ENCODE assay signal across 18 cellular contexts in genomic region chr6:40953486-40953885, GRCh38.
"Had no signal": no experiment of that assay in that cellular context is flagged by ENCODE, and none has a peak within 500 bp of the region (broad histone marks: within the 10 kb centered on the region; RNA-seq: fewer than 3 reads in every experiment).

No MANE protein-coding gene starts in this region.

- H3K27me3 ChIP-seq: gastroesophageal sphincter, thyroid gland had no signal

- DNase-seq: activated CD4-positive, alpha-beta memory T cell treated with anti-CD3 and anti-CD28 coated beads for 36 hours; activated CD4-positive, alpha-beta T cell treated with anti-CD3 and anti-CD28 coated beads for 48 hours; activated naive CD4-positive, alpha-beta T cell treated with Interleukin-2 at 50 U/mL for 16 hours; activated naive CD8-positive, alpha-beta T cell treated with anti-CD3 and anti-CD28 coated beads, Interleukin-2, amount 10 ng/mL, durations not matched to agents 7 days and 5 days; activated T-cell treated with anti-CD3 and anti-CD28 coated beads, Interleukin-2, amount 50 U/mL, for 48 hours; amygdala; cerebellar nuclear complex; endodermal cell; heart left ventricle; stimulated activated CD4-positive, alpha-beta T cell treated with anti-CD3 and anti-CD28 coated beads, Interleukin-4, amount 100 ng/mL, for 24 hours; stimulated activated naive CD4-positive, alpha-beta T cell treated with Interleukin-2 at 50 U/mL for 16 hours; substantia nigra; T-helper 2 cell; thyroid gland had no signal

- H3K4me1 ChIP-seq: gastroesophageal sphincter, heart left ventricle, prostate gland had no signal

- H3K9me3 ChIP-seq: gastroesophageal sphincter, heart left ventricle, prostate gland, thyroid gland had no signal

- H3K4me3 ChIP-seq: coronary artery, gastroesophageal sphincter, heart left ventricle, prostate gland, thyroid gland had no signal

- H3K9me3 Mint-ChIP-seq: activated CD4-positive, alpha-beta memory T cell treated with anti-CD3 and anti-CD28 coated beads for 36 hours; activated naive CD8-positive, alpha-beta T cell treated with anti-CD3 and anti-CD28 coated beads, Interleukin-2, amount 10 ng/mL, durations not matched to agents 7 days and 5 days; endodermal cell; natural killer cell treated with Interleukin-12 subunit alpha and Interleukin-12 subunit beta and Interleukin-15 and Interleukin-18, amount 100 ng/mL, for 72 hours had no signal

- ATAC-seq: gastroesophageal sphincter; heart left ventricle; natural killer cell treated with Interleukin-12 subunit alpha and Interleukin-12 subunit beta and Interleukin-15 and Interleukin-18, amount 100 ng/mL, for 72 hours had no signal

- H3K4me3 Mint-ChIP-seq: activated CD4-positive, alpha-beta memory T cell treated with anti-CD3 and anti-CD28 coated beads for 36 hours; activated naive CD8-positive, alpha-beta T cell treated with anti-CD3 and anti-CD28 coated beads, Interleukin-2, amount 10 ng/mL, durations not matched to agents 7 days and 5 days; endodermal cell; natural killer cell treated with Interleukin-12 subunit alpha and Interleukin-12 subunit beta and Interleukin-15 and Interleukin-18, amount 100 ng/mL, for 72 hours had no signal

- H3K36me3 Mint-ChIP-seq: activated CD4-positive, alpha-beta memory T cell treated with anti-CD3 and anti-CD28 coated beads for 36 hours; activated naive CD8-positive, alpha-beta T cell treated with anti-CD3 and anti-CD28 coated beads, Interleukin-2, amount 10 ng/mL, durations not matched to agents 7 days and 5 days; natural killer cell treated with Interleukin-12 subunit alpha and Interleukin-12 subunit beta and Interleukin-15 and Interleukin-18, amount 100 ng/mL, for 72 hours had no signal

- H3K27ac Mint-ChIP-seq: activated CD4-positive, alpha-beta memory T cell treated with anti-CD3 and anti-CD28 coated beads for 36 hours; activated naive CD8-positive, alpha-beta T cell treated with anti-CD3 and anti-CD28 coated beads, Interleukin-2, amount 10 ng/mL, durations not matched to agents 7 days and 5 days; endodermal cell; natural killer cell treated with Interleukin-12 subunit alpha and Interleukin-12 subunit beta and Interleukin-15 and Interleukin-18, amount 100 ng/mL, for 72 hours had no signal

- H3K27ac ChIP-seq: coronary artery, gastroesophageal sphincter, heart left ventricle, prostate gland, thyroid gland had no signal

- H3K4me1 Mint-ChIP-seq: activated naive CD8-positive, alpha-beta T cell treated with anti-CD3 and anti-CD28 coated beads, Interleukin-2, amount 10 ng/mL, durations not matched to agents 7 days and 5 days had no signal

- H3K36me3 ChIP-seq: gastroesophageal sphincter, heart left ventricle, prostate gland, thyroid gland had no signal
